ENCODE assay signal across 8 cellular contexts in the genomic region with DNA sequence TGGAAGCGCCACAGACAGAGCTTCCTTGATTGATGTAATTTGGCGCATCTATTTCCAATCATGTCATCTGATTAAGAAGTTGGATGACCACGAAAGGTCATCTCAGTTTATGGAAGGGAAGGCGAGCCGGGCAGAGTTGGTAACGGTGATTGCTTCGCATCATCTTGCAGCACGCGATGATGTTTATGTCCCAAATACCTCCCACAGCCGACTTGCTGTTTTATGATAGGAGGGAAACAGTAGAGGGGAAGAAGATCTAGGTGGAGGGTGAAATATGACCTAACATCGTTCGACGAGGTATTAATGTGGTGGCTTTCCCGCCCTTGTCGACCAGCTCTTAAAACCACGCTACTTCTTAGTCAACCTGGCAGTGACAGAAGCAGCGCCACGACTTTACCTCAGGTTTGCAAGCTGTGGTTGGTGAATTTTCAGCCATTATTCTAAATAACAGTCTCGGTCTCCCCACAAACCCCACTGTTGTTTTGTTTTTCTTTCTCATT. TPM values are rescaled to one million over a fixed set of nuclear protein-coding genes. Genes with fewer than 3 reads are reported as not detected.
A peak's percentile ranks its signal among the peaks of the same experiment; 100 is the strongest.
DNase-seq lines count a peak whose midpoint lies in the region; ATAC-seq and TF ChIP-seq lines count a peak whose summit lies in the region.

No MANE protein-coding gene starts in this region.

- ATAC-seq in Right ventricle myocardium inferior (no peak), left cardiac atrium (no peak), GM18505 (IDR thresholded peaks at IDR 0.05; ENCODE audit: unreplicated experiment) (no peak)
- ATAC-seq in stimulated activated naive B cell treated with anti-CD40 and anti-IgM and Interleukin-4, amounts not matched to agents 10 μg/mL and 1 μg/mL and 100 μg/mL, for 72 hours (replicated peaks) = no peak

- DNase-seq in Right ventricle myocardium inferior (ENCODE audit: missing footprints) = peak; percentile 9
- no peak for DNase-seq in left cardiac atrium
- DNase-seq in activated naive CD8-positive, alpha-beta T cell treated with anti-CD3 and anti-CD28 coated beads for 36 hours = peak; percentile 70
- peak; percentile 9 for DNase-seq in medulla oblongata (ENCODE audit: extremely low spot score)
- DNase-seq in stimulated activated naive B cell treated with anti-CD40 and anti-IgM and Interleukin-4, amounts not matched to agents 10 μg/mL and 1 μg/mL and 100 μg/mL, for 72 hours = no peak
- no peak for DNase-seq in NOMO-1 treated with DMSO at 0.1 percent for 48 hours (lab: John Stamatoyannopoulos, UW; ENCODE audit: unreplicated experiment)
- DNase-seq in SHP77 treated with DMSO at 0.1 percent for 48 hours (lab: John Stamatoyannopoulos, UW) = no peak

- peak overlapping the region; percentile 82 for H3K4me3 Mint-ChIP-seq in activated naive CD8-positive, alpha-beta T cell treated with anti-CD3 and anti-CD28 coated beads for 36 hours
- H3K4me3 Mint-ChIP-seq in stimulated activated naive B cell treated with anti-CD40 and anti-IgM and Interleukin-4, amounts not matched to agents 10 μg/mL and 1 μg/mL and 100 μg/mL, for 72 hours = peak overlapping the region; percentile 86 to 87

- H3K36me3 Mint-ChIP-seq in activated naive CD8-positive, alpha-beta T cell treated with anti-CD3 and anti-CD28 coated beads for 36 hours = no peaks in the 10 kb centered on the region
- H3K36me3 Mint-ChIP-seq in stimulated activated naive B cell treated with anti-CD40 and anti-IgM and Interleukin-4, amounts not matched to agents 10 μg/mL and 1 μg/mL and 100 μg/mL, for 72 hours = no peaks in the 10 kb centered on the region

- peaks cover 36% of the 10 kb centered on the region for H3K27me3 Mint-ChIP-seq in activated naive CD8-positive, alpha-beta T cell treated with anti-CD3 and anti-CD28 coated beads for 36 hours
- H3K27me3 Mint-ChIP-seq in stimulated activated naive B cell treated with anti-CD40 and anti-IgM and Interleukin-4, amounts not matched to agents 10 μg/mL and 1 μg/mL and 100 μg/mL, for 72 hours = peaks cover 16 to 17% of the 10 kb centered on the region in 2 donors

- intact Hi-C loops in Right ventricle myocardium inferior (cut with DNase I) (no loop called here), left cardiac atrium (cut with DNase I) (no loop called here)

- H3K4me1 Mint-ChIP-seq in activated naive CD8-positive, alpha-beta T cell treated with anti-CD3 and anti-CD28 coated beads for 36 hours = peaks cover 24% of the 10 kb centered on the region
- peaks cover 15 to 27% of the 10 kb centered on the region in 2 donors for H3K4me1 Mint-ChIP-seq in stimulated activated naive B cell treated with anti-CD40 and anti-IgM and Interleukin-4, amounts not matched to agents 10 μg/mL and 1 μg/mL and 100 μg/mL, for 72 hours

- TF ChIP-seq POLR2A in GM18505 (IDR thresholded peaks at IDR 0.05; ENCODE audit: borderline replicate concordance, extremely low read depth, insufficient read depth, insufficient read length) = no peak

- H3K27ac Mint-ChIP-seq in activated naive CD8-positive, alpha-beta T cell treated with anti-CD3 and anti-CD28 coated beads for 36 hours = peak overlapping the region; percentile 85
- peak overlapping the region; percentile 88 for H3K27ac Mint-ChIP-seq in stimulated activated naive B cell treated with anti-CD40 and anti-IgM and Interleukin-4, amounts not matched to agents 10 μg/mL and 1 μg/mL and 100 μg/mL, for 72 hours

- no peaks in the 10 kb centered on the region for H3K9me3 Mint-ChIP-seq in activated naive CD8-positive, alpha-beta T cell treated with anti-CD3 and anti-CD28 coated beads for 36 hours
- H3K9me3 Mint-ChIP-seq in stimulated activated naive B cell treated with anti-CD40 and anti-IgM and Interleukin-4, amounts not matched to agents 10 μg/mL and 1 μg/mL and 100 μg/mL, for 72 hours = no peaks in the 10 kb centered on the region

RNA-seq across cellular contexts. Expression of a gene that starts 0.8 kb away (rescaled TPM):
- total RNA-seq in Right ventricle myocardium inferior (7.1 TPM), left cardiac atrium (10 to 100 TPM in 1 of 2 donors, 1 to 10 TPM in 1; 9.9 to 14.1 TPM)
- total RNA-seq in activated naive CD8-positive, alpha-beta T cell treated with anti-CD3 and anti-CD28 coated beads for 36 hours = 1 to 10 TPM; 4.2 to 5.9 TPM

Comparison
In these comparisons a context has a peak if more than half of its experiments do, and no peak if none do; other contexts are left out.
1. DNase-seq: peak in Right ventricle myocardium inferior (single experiment), activated naive CD8-positive, alpha-beta T cell treated with anti-CD3 and anti-CD28 coated beads for 36 hours (single experiment) and medulla oblongata (single experiment); none in left cardiac atrium (single experiment), stimulated activated naive B cell treated with anti-CD40 and anti-IgM and Interleukin-4, amounts not matched to agents 10 μg/mL and 1 μg/mL and 100 μg/mL, for 72 hours (single experiment), NOMO-1 treated with DMSO at 0.1 percent for 48 hours (single experiment) and SHP77 treated with DMSO at 0.1 percent for 48 hours (single experiment).